8 cellular contexts compared by ENCODE assay signal in genomic region chr5:54518146-54519082, GRCh38. TPM values are rescaled to one million over a fixed set of nuclear protein-coding genes. Genes with fewer than 3 reads are reported as not detected.
DNase-seq lines count a peak whose midpoint lies in the region; ATAC-seq and TF ChIP-seq lines count a peak whose summit lies in the region.

No MANE protein-coding gene starts in this region.

- WGBS in body of pancreas, 2 donors = 39 to 91% methylated on average over 18 to 67 of the region's 99 CpGs

- peaks cover 49% of the 10 kb centered on the region for H3K4me1 ChIP-seq in body of pancreas

- peak overlapping the region; percentile 77 to 96 (median 89) for H3K27ac ChIP-seq in body of pancreas

- no peaks in the 10 kb centered on the region for H3K27me3 ChIP-seq in body of pancreas

- no peaks in the 10 kb centered on the region for H3K36me3 ChIP-seq in body of pancreas (replicated peaks in 1 of 2; ENCODE audit: insufficient read depth in 1 of 2, low read depth in 2 of 2)

- DNase-seq in AG09309 (ENCODE audit: low read depth) (no peak), T-helper 22 cell (ENCODE audit: low read depth) (peak; percentile 27), body of pancreas (peak; percentile 66 to 72 (median 68)), iPS-NIHi7 (ENCODE audit: extremely low spot score) (peak; percentile 61), NCI-H1694 (lab: John Stamatoyannopoulos, UW) (no peak)
- DNase-seq in stimulated activated CD4-positive, alpha-beta T cell treated with anti-CD3 and anti-CD28 coated beads, Interleukin-15, amount 100 ng/mL, for 1 hour (ENCODE audit: low read depth in 1 of 2, low spot score in 1 of 2) = peak; percentile 24 to 43

- ATAC-seq in GM19351 (IDR thresholded peaks at IDR 0.05; ENCODE audit: unreplicated experiment) = peak; percentile 43
- ATAC-seq in HG03521 (IDR thresholded peaks at IDR 0.05; ENCODE audit: unreplicated experiment) = peak; percentile 16
- peak; percentile 72 for ATAC-seq in body of pancreas

- intact Hi-C loops in body of pancreas (cut with DNase I) = loop anchor here (5.0 to 10.0 kb wide), 2 partner anchors 329 to 636 kb away; no protein-coding TSS in a partner anchor

- peak overlapping the region; percentile 64 for H3K4me3 ChIP-seq in AG09309 (ENCODE audit: control insufficient read depth, low read depth, low read length)
- peak overlapping the region; percentile 62 to 91 for H3K4me3 ChIP-seq in body of pancreas

- H3K9me3 ChIP-seq in body of pancreas = no peaks in the 10 kb centered on the region

- no peak for TF ChIP-seq POLR2A in body of pancreas (IDR thresholded peaks at IDR 0.05)

- TF ChIP-seq CTCF in AG09309 (IDR thresholded peaks at IDR 0.05; ENCODE audit: control insufficient read depth, insufficient read depth, low read depth, low read length, missing control alignments) (no peak), body of pancreas (IDR thresholded peaks at IDR 0.05) (peak in 2 of 7 experiments; percentile 8 to 23)

RNA-seq across cellular contexts. Expression of gene SNX18, which starts 0.9 kb away (rescaled TPM):
- 10 to 100 TPM; 22.4 to 24.4 TPM for total RNA-seq in body of pancreas

Comparison
In these comparisons a context has a peak if more than half of its experiments do, and no peak if none do; other contexts are left out.
1. DNase-seq: peak in T-helper 22 cell (single experiment), body of pancreas (4 of 4), iPS-NIHi7 (single experiment) and stimulated activated CD4-positive, alpha-beta T cell treated with anti-CD3 and anti-CD28 coated beads, Interleukin-15, amount 100 ng/mL, for 1 hour (2 of 2); none in AG09309 (single experiment) and NCI-H1694 (single experiment).
2. ATAC-seq: peak in every context shown above with its lines; median percentile 72 in body of pancreas; 43 in GM19351; 16 in HG03521.